Comparison of ENCODE assay signal across 8 cellular contexts in the genomic region with DNA sequence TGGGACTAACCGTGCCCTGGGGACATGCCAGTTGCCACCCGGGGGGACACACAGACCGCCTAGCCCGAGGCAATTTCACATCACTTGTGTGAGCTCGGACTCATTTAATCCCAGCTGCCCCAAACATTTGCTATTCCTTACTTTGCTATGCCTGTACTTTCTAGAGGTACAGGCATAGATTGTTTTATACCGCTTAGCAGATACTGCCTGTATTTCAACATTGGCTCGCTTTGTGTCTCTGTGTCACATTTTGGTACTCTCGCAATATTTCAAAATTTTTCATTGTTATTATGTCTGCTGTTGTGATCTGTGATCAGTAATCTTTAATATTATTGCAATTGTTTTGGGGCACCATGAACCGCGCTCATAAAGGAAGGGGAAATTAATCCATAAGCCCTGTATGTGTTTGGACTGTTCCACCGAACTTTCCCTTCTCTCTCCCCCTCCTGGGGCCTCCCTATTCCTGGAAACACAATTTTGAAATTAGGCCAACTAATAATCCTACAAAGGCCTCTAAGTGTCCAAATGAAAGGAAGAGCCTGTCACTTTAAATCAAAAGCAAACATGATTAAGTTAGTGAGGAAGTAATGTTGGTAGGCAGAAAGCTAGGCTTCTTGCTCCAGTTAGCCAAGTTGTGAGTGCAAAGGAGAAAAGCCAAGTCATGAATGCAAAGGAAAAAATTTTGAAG. TPM values are rescaled to one million over a fixed set of nuclear protein-coding genes. Genes with fewer than 3 reads are reported as not detected.
DNase-seq lines count a peak whose midpoint lies in the region; ATAC-seq and TF ChIP-seq lines count a peak whose summit lies in the region.

No MANE protein-coding gene starts in this region.

- no peaks in the 10 kb centered on the region for H3K4me1 ChIP-seq in colonic mucosa
- H3K4me1 ChIP-seq in mucosa of descending colon (ENCODE audit: low read depth), result peaks cover 46% of the 10 kb centered on the region

- intact Hi-C loops in colonic mucosa (cut with DNase I), result loop anchor here (5.0 kb wide), 2 partner anchors 98 to 272 kb away; partner anchors contain the start of genes CFI and SEC24B
- intact Hi-C loops in mucosa of descending colon (cut with DNase I, micrococcal nuclease), result no loop called here

- DNase-seq in GM06990 (ENCODE audit: extremely low read depth, insufficient read length) (no peak), NOMO-1 treated with DMSO at 0.1 percent for 48 hours (lab: John Stamatoyannopoulos, UW; ENCODE audit: unreplicated experiment) (peak; percentile 70), colonic mucosa (peak; percentile 29), mucosa of descending colon (no peak), occipital lobe (lab: John Stamatoyannopoulos, UW) (no peak), glomerular visceral epithelial cell (ENCODE audit: extremely low spot score) (no peak), GM03348 (ENCODE audit: low spot score) (no peak)

- ATAC-seq in mucosa of descending colon (no peak), GM21786 (IDR thresholded peaks at IDR 0.05; ENCODE audit: unreplicated experiment) (no peak)

- H3K27me3 ChIP-seq in GM06990 (replicated peaks; ENCODE audit: control insufficient read depth, insufficient read depth, low read length) (no peaks in the 10 kb centered on the region), colonic mucosa (no peaks in the 10 kb centered on the region)

- H3K9me3 ChIP-seq in colonic mucosa, result no peaks in the 10 kb centered on the region
- H3K9me3 ChIP-seq in mucosa of descending colon, result no peaks in the 10 kb centered on the region

- peak overlapping the region; percentile 81 to 89 for H3K9ac ChIP-seq in colonic mucosa (ENCODE audit: low read depth in 2 of 2, low read length in 2 of 2)

- H3K36me3 ChIP-seq in GM06990 (ENCODE audit: control insufficient read depth, insufficient read depth, low read length) (no peaks in the 10 kb centered on the region), colonic mucosa (no peaks in the 10 kb centered on the region), mucosa of descending colon (ENCODE audit: low read depth) (no peaks in the 10 kb centered on the region)

- peak overlapping the region; percentile 96 for H3K27ac ChIP-seq in colonic mucosa

- H3K4me3 ChIP-seq in GM06990 (replicated peaks; ENCODE audit: low read depth, low read length), result peak overlapping the region; percentile 89
- peak overlapping the region; percentile 81 for H3K4me3 ChIP-seq in colonic mucosa
- peak overlapping the region; percentile 48 for H3K4me3 ChIP-seq in mucosa of descending colon

- TF ChIP-seq CTCF in GM06990 (IDR thresholded peaks at IDR 0.05; ENCODE audit: insufficient read depth, low read length, poor library complexity, severe bottlenecking) (no peak), colonic mucosa (IDR thresholded peaks at IDR 0.05) (no peak), mucosa of descending colon (IDR thresholded peaks at IDR 0.05) (no peak)

RNA-seq across cellular contexts. Expression of gene CASP6, which starts 0.6 kb away (rescaled TPM):
- 100 to 1,000 TPM; 110 to 115 TPM for total RNA-seq in colonic mucosa
- 10 to 100 TPM; 40.1 to 81.5 (median 78.7) TPM for total RNA-seq in mucosa of descending colon
- 13.6 TPM for total RNA-seq in occipital lobe

RNA-seq across cellular contexts. Expression of gene PLA2G12A, which starts 26.1 kb away (rescaled TPM):
- total RNA-seq in colonic mucosa (10 to 100 TPM; 46.9 to 55.1 TPM), mucosa of descending colon (10 to 100 TPM; 30.9 to 45.3 (median 43.5) TPM), occipital lobe (25.0 TPM)

Comparison
In these comparisons a context has a peak if more than half of its experiments do, and no peak if none do; other contexts are left out.
1. DNase-seq: peak in NOMO-1 treated with DMSO at 0.1 percent for 48 hours (single experiment) and colonic mucosa (single experiment); none in GM06990 (single experiment), mucosa of descending colon (0 of 3), occipital lobe (single experiment), glomerular visceral epithelial cell (single experiment) and GM03348 (single experiment).
2. Peak in every context shown above with its lines, with median percentiles within 50 percentile points of each other: H3K4me3 ChIP-seq.